Comparison of ENCODE assay signal across 8 cellular contexts in the genomic region with DNA sequence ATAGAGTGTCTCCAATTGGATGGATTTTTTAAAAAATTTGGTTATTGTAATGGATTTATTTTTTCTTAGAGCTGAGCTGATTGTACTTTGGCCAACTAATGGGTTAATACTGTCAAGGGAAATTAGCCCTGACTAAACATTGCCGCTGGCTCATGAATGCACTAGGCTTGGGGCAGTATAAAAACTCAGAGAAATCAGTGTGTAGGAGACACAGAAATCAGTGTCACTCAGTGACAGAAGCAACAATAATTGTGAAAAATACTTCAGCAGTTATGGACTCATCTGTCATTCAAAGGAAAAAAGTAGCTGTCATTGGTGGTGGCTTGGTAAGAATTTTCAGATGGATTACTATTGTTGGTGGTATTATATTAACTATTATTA. TPM values are rescaled to one million over a fixed set of nuclear protein-coding genes. Genes with fewer than 3 reads are reported as not detected.
DNase-seq lines count a peak whose midpoint lies in the region; ATAC-seq and TF ChIP-seq lines count a peak whose summit lies in the region.

A gene (plus strand): TSS at position 206 of the 381 bp plus-strand sequence. CDS start 67 bp downstream, at position 273.

- TF ChIP-seq EP300 in upper lobe of left lung (IDR thresholded peaks at IDR 0.05): no peak

- peak within 1 kb of the TSS; percentile 49 to 63 (median 60) for H3K27ac ChIP-seq in upper lobe of left lung

- H3K27me3 ChIP-seq in adipocyte (replicated peaks; ENCODE audit: control insufficient read depth, insufficient read depth, low read length) (no peaks in the 10 kb centered on the region), upper lobe of left lung (no peaks in the 10 kb centered on the region)

- peak; percentile 18 for ATAC-seq in GM19463 (IDR thresholded peaks at IDR 0.05; ENCODE audit: unreplicated experiment)
- ATAC-seq in HG03521 (IDR thresholded peaks at IDR 0.05; ENCODE audit: unreplicated experiment): peak; percentile 25
- peak in 1 of 2 donors; percentile 64 for ATAC-seq in upper lobe of left lung (ENCODE audit: low FRiP score in 2 of 2)

- no peak for TF ChIP-seq POLR2A in lower leg skin (IDR thresholded peaks at IDR 0.05)
- TF ChIP-seq POLR2A in upper lobe of left lung (IDR thresholded peaks at IDR 0.05): no peak

- no peaks in the 10 kb centered on the region for H3K36me3 ChIP-seq in adipocyte (ENCODE audit: control insufficient read depth, insufficient read depth, low read length, severe bottlenecking)
- no peaks in the 10 kb centered on the region for H3K36me3 ChIP-seq in upper lobe of left lung

- 6% methylated on average over 1 of the region's 1 CpG for WGBS in lower leg skin, 2 donors
- 0% methylated on average over 1 of the region's 1 CpG for WGBS in upper lobe of left lung, 2 donors

- no peaks in the 10 kb centered on the region for H3K9me3 ChIP-seq in adipocyte (ENCODE audit: control insufficient read depth, low read length)
- no peaks in the 10 kb centered on the region for H3K9me3 ChIP-seq in upper lobe of left lung

- TF ChIP-seq CTCF in lower leg skin (IDR thresholded peaks at IDR 0.05) (no peak), upper lobe of left lung (IDR thresholded peaks at IDR 0.05) (no peak)

- H3K4me1 ChIP-seq in adipocyte (ENCODE audit: control insufficient read depth, insufficient read depth, low read length) (peaks cover 3% of the 10 kb centered on the region), upper lobe of left lung (peaks cover 0 to 5% (median 4%) of the 10 kb centered on the region in 4 donors)

- H3K4me3 ChIP-seq in adipocyte (ENCODE audit: low read length): peak within 1 kb of the TSS; percentile 86
- peak within 1 kb of the TSS; percentile 12 for H3K4me3 ChIP-seq in lower leg skin (ENCODE audit: low read depth, poor library complexity, severe bottlenecking)
- H3K4me3 ChIP-seq in upper lobe of left lung: peak within 1 kb of the TSS; percentile 36 to 57 (median 51)

- peak within 1 kb of the TSS; percentile 84 for H3K9ac ChIP-seq in adipocyte (ENCODE audit: low read length)

- peak; percentile 38 for DNase-seq in DMS53 (lab: John Stamatoyannopoulos, UW)
- no peak for DNase-seq in adipocyte (ENCODE audit: low read depth)
- DNase-seq in lower leg skin (ENCODE audit: low spot score in 2 of 2): no peak
- DNase-seq in upper lobe of left lung: no peak
- DNase-seq in stimulated activated CD4-positive, alpha-beta T cell treated with anti-CD3 and anti-CD28 coated beads, Interleukin-2, amount 100 ng/mL, for 24 hours: no peak
- DNase-seq in stimulated activated naive CD4-positive, alpha-beta T cell treated with Interleukin-2 at 50 U/mL for 16 hours (lab: John Stamatoyannopoulos, UW): no peak

- intact Hi-C loops in lower leg skin (cut with DNase I; ENCODE audit: low total_unique reads): no loop called here

RNA-seq across cellular contexts. Expression of the gene that starts here (rescaled TPM):
- total RNA-seq in lower leg skin (under 1 TPM in 3 of 4 donors, not detected in 1; 0.13 to 0.51 (median 0.15) TPM), upper lobe of left lung (10 to 100 TPM in 3 of 6 donors, 1 to 10 TPM in 3; 5.5 to 19.9 (median 9.7) TPM)

Comparison
In these comparisons a context has a peak if more than half of its experiments do, and no peak if none do; other contexts are left out.
1. RNA of the gene that starts here (total RNA-seq): 5.5 to 19.9 TPM in upper lobe of left lung; 0.13 to 0.51 TPM in lower leg skin; every median in the first group is over 4 times any median in the second.
2. H3K4me3 ChIP-seq: peak in every context shown above with its lines; median percentile 86 in adipocyte; 51 in upper lobe of left lung; 12 in lower leg skin.